8 cellular contexts compared by ENCODE assay signal in the genomic region with DNA sequence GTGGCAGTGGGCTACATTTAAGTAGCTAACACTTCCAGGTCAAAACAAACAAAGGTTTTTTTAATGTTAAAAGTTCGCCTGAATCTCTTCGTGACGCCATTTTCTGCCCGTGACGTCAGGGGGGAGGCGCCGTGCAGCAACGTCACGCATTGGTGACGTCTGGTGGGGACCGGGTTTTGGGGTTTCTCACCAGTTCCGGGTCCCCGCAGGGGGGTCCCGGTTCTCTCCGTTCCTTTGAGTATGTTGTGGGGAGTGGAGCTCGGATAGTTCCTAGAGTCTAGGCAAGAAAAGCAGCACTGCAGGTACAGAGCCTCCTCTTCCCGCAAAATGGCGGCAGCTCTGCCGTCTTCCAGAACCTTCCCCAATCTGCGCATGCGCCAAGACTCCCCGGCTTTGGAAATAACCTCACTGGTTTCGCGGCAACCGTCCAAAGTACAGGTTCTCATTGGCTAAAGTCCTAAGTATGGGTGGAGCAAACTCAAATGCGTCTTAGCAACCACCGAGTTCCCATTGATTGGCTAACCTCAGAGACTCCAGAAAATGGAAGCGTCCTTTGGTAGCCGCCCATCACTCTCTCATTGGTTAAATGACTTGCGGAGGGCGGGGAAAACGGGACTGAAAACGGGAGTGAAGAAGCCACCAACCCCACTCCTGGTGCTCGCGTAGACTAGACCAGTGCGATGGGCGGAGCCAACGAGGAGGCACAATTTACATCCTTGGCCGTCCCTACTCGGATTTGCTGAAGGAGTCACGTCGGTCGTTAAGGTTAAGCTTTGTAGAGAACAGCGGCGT. TPM values are rescaled to one million over a fixed set of nuclear protein-coding genes. Genes with fewer than 3 reads are reported as not detected.
DNase-seq lines count a peak whose midpoint lies in the region; ATAC-seq and TF ChIP-seq lines count a peak whose summit lies in the region.

A gene (minus strand): TSS at position 341 of the 792 bp plus-strand sequence.

- CTCF ChIA-PET in activated CD4-positive, alpha-beta memory T cell treated with anti-CD3 and anti-CD28 coated beads for 36 hours (lab: Charles Lee) = interaction anchor here (0.8 to 5.4 kb wide), 14 partner anchors 10 to 349 kb away, joined by 3 to 45 read pairs (median 5); a partner anchor contains a TSS

- H3K36me3 Mint-ChIP-seq in CD14-positive monocyte = peaks cover 36 to 44% of the 10 kb centered on the region in 2 donors
- peaks cover 52% of the 10 kb centered on the region for H3K36me3 Mint-ChIP-seq in activated CD4-positive, alpha-beta memory T cell treated with anti-CD3 and anti-CD28 coated beads for 36 hours

- H3K27ac Mint-ChIP-seq in CD14-positive monocyte = peak within 1 kb of the TSS; percentile 100
- H3K27ac Mint-ChIP-seq in activated CD4-positive, alpha-beta memory T cell treated with anti-CD3 and anti-CD28 coated beads for 36 hours = peak within 1 kb of the TSS; percentile 99

- H3K4me1 Mint-ChIP-seq in CD14-positive monocyte = peaks cover 49% of the 10 kb centered on the region
- peaks cover 35% of the 10 kb centered on the region for H3K4me1 Mint-ChIP-seq in activated CD4-positive, alpha-beta memory T cell treated with anti-CD3 and anti-CD28 coated beads for 36 hours (ENCODE audit: low read depth)

- DNase-seq in CD14-positive monocyte (ENCODE audit: low spot score) (peak; percentile 100), NCI-H82 treated with DMSO at 0.1 percent for 48 hours (lab: John Stamatoyannopoulos, UW; ENCODE audit: unreplicated experiment) (peak; percentile 99), dorsolateral prefrontal cortex (peak; percentile 91 to 99 (median 97))
- peak; percentile 100 for DNase-seq in activated CD4-positive, alpha-beta memory T cell treated with anti-CD3 and anti-CD28 coated beads for 36 hours
- peak; percentile 100 for DNase-seq in stimulated activated CD4-positive, alpha-beta T cell treated with anti-CD3 and anti-CD28 coated beads, Interleukin-4, amount 100 ng/mL, for 24 hours

- peak in 1 of 2 donors; percentile 10 for TF ChIP-seq RAD21 in liver (IDR thresholded peaks at IDR 0.05)

- H3K4me3 ChIP-seq in dorsolateral prefrontal cortex (peak within 1 kb of the TSS; percentile 60 to 100 (median 90)), liver (ENCODE audit: low read depth in 1 of 3, low read length in 3 of 3) (peak within 1 kb of the TSS; percentile 54 to 98 (median 90))

- H3K36me3 ChIP-seq in liver (ENCODE audit: control insufficient read depth in 4 of 4, insufficient read depth in 3 of 4, low read depth in 1 of 4, low read length in 3 of 4) = peaks cover 7 to 31% (median 20%) of the 10 kb centered on the region in 4 donors

- intact Hi-C loops in CD14-positive monocyte (cut with micrococcal nuclease) (loop anchor here in 1 of 2 donors (1.0 to 5.0 kb wide), 2 partner anchors 10 to 47 kb away; a partner anchor contains a TSS), dorsolateral prefrontal cortex (cut with DNase I) (loop anchor here (1.0 to 5.0 kb wide), 2 partner anchors 10 to 47 kb away; a partner anchor contains a TSS)
- intact Hi-C loops in activated CD4-positive, alpha-beta memory T cell treated with anti-CD3 and anti-CD28 coated beads for 36 hours (cut with micrococcal nuclease) = loop anchor here (1.0 to 5.0 kb wide), 7 partner anchors 10 to 362 kb away; a partner anchor contains a TSS

- H3K9me3 Mint-ChIP-seq in CD14-positive monocyte = peaks cover 0 to 2% (median 0%) of the 10 kb centered on the region in 7 donors
- H3K9me3 Mint-ChIP-seq in activated CD4-positive, alpha-beta memory T cell treated with anti-CD3 and anti-CD28 coated beads for 36 hours = no peaks in the 10 kb centered on the region

- POLR2A ChIA-PET in activated CD4-positive, alpha-beta memory T cell treated with anti-CD3 and anti-CD28 coated beads for 36 hours (lab: Charles Lee) = interaction anchor here (0.6 to 3.8 kb wide), 21 partner anchors 10 to 1493 kb away, joined by 3 to 47 read pairs (median 3); a partner anchor contains a TSS

- no peaks in the 10 kb centered on the region for H3K9me3 ChIP-seq in liver (ENCODE audit: control insufficient read depth in 4 of 4, low read length in 3 of 4)

- peak within 1 kb of the TSS; percentile 100 for H3K9ac ChIP-seq in liver (ENCODE audit: low read depth in 1 of 2, low read length in 2 of 2)

- H3K27me3 ChIP-seq in dorsolateral prefrontal cortex (no peaks in the 10 kb centered on the region), liver (ENCODE audit: control insufficient read depth in 4 of 4, insufficient read depth in 4 of 4, low read length in 3 of 4) (no peaks in the 10 kb centered on the region)

- peaks cover 10 to 33% (median 21%) of the 10 kb centered on the region in 4 donors for H3K4me1 ChIP-seq in liver (ENCODE audit: control insufficient read depth in 4 of 4, insufficient read depth in 4 of 4, low read length in 3 of 4)

- peak within 1 kb of the TSS; percentile 87 to 95 for H3K4me3 Mint-ChIP-seq in CD14-positive monocyte
- peak within 1 kb of the TSS; percentile 84 for H3K4me3 Mint-ChIP-seq in activated CD4-positive, alpha-beta memory T cell treated with anti-CD3 and anti-CD28 coated beads for 36 hours

- peak within 1 kb of the TSS; percentile 93 to 100 (median 99) for H3K27ac ChIP-seq in dorsolateral prefrontal cortex
- H3K27ac ChIP-seq in liver (ENCODE audit: low read depth in 1 of 2, low read length in 2 of 2) = peak within 1 kb of the TSS; percentile 100

- ATAC-seq in GM19438 (IDR thresholded peaks at IDR 0.05; ENCODE audit: low read depth, unreplicated experiment) = peak; percentile 93
- ATAC-seq in HG03575 (IDR thresholded peaks at IDR 0.05; ENCODE audit: extremely low read depth, insufficient number of reproducible peaks, low FRiP score, unreplicated experiment) = peak; percentile 74

- peaks cover 0 to 3% (median 0%) of the 10 kb centered on the region in 3 donors for H3K27me3 Mint-ChIP-seq in CD14-positive monocyte (ENCODE audit: low read depth in 3 of 3)
- H3K27me3 Mint-ChIP-seq in activated CD4-positive, alpha-beta memory T cell treated with anti-CD3 and anti-CD28 coated beads for 36 hours = no peaks in the 10 kb centered on the region

- no peak for TF ChIP-seq CTCF in CD14-positive monocyte (IDR thresholded peaks at IDR 0.05)
- TF ChIP-seq CTCF in dorsolateral prefrontal cortex (IDR thresholded peaks at IDR 0.05 in 54 of 56, conservative IDR thresholded peaks at IDR 0.05 in 2 of 56; ENCODE audit: low read depth in 1 of 56, partially characterized antibody in 56 of 56) = peak in 25 of 56 donors; percentile 9 to 52 (median 23)
- no peak for TF ChIP-seq CTCF in liver (IDR thresholded peaks at IDR 0.05; ENCODE audit: low read depth, low read length, missing input control)

- under 1% methylated on average over 45 of the region's 45 CpGs for WGBS in liver

TF ChIP-seq in liver, 16 proteins besides CTCF, POLR2A, EP300 and RAD21 (continues in another document):
- TF ChIP-seq, protein P1, sequence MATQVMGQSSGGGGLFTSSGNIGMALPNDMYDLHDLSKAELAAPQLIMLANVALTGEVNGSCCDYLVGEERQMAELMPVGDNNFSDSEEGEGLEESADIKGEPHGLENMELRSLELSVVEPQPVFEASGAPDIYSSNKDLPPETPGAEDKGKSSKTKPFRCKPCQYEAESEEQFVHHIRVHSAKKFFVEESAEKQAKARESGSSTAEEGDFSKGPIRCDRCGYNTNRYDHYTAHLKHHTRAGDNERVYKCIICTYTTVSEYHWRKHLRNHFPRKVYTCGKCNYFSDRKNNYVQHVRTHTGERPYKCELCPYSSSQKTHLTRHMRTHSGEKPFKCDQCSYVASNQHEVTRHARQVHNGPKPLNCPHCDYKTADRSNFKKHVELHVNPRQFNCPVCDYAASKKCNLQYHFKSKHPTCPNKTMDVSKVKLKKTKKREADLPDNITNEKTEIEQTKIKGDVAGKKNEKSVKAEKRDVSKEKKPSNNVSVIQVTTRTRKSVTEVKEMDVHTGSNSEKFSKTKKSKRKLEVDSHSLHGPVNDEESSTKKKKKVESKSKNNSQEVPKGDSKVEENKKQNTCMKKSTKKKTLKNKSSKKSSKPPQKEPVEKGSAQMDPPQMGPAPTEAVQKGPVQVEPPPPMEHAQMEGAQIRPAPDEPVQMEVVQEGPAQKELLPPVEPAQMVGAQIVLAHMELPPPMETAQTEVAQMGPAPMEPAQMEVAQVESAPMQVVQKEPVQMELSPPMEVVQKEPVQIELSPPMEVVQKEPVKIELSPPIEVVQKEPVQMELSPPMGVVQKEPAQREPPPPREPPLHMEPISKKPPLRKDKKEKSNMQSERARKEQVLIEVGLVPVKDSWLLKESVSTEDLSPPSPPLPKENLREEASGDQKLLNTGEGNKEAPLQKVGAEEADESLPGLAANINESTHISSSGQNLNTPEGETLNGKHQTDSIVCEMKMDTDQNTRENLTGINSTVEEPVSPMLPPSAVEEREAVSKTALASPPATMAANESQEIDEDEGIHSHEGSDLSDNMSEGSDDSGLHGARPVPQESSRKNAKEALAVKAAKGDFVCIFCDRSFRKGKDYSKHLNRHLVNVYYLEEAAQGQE (IDR thresholded peaks at IDR 0.05) = peak; percentile 79
- no peak for TF ChIP-seq TAF1 (conservative IDR thresholded peaks at IDR 0.05)
- TF ChIP-seq JUND (IDR thresholded peaks at IDR 0.05) = peak in 1 of 2 donors; percentile 75
- TF ChIP-seq HNF4A (conservative IDR thresholded peaks at IDR 0.05) = peak; percentile 93 to 95
- peak; percentile 92 for TF ChIP-seq SP1 (IDR thresholded peaks at IDR 0.05)
- TF ChIP-seq FOXA2 (IDR thresholded peaks at IDR 0.05) = no peak
- TF ChIP-seq YY1 (IDR thresholded peaks at IDR 0.05) = peak; percentile 100
- TF ChIP-seq RXRA (IDR thresholded peaks at IDR 0.05) = peak; percentile 62 to 65
- TF ChIP-seq HNF4G (IDR thresholded peaks at IDR 0.05) = peak; percentile 87
- TF ChIP-seq, protein P2, sequence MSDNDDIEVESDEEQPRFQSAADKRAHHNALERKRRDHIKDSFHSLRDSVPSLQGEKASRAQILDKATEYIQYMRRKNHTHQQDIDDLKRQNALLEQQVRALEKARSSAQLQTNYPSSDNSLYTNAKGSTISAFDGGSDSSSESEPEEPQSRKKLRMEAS (IDR thresholded peaks at IDR 0.05) = no peak
- TF ChIP-seq FOXA1 (IDR thresholded peaks at IDR 0.05) = peak; percentile 47
- peak; percentile 26 to 53 for TF ChIP-seq EGR1 (IDR thresholded peaks at IDR 0.05; ENCODE audit: low read depth in 2 of 2)
- TF ChIP-seq, protein P3, sequence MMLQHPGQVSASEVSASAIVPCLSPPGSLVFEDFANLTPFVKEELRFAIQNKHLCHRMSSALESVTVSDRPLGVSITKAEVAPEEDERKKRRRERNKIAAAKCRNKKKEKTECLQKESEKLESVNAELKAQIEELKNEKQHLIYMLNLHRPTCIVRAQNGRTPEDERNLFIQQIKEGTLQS (IDR thresholded peaks at IDR 0.05) = peak; percentile 53
- TF ChIP-seq GABPA (IDR thresholded peaks at IDR 0.05 in 1 of 2, conservative IDR thresholded peaks at IDR 0.05 in 1 of 2) = no peak
- TF ChIP-seq NR2F2 (IDR thresholded peaks at IDR 0.05) = no peak

RNA-seq across cellular contexts. Expression of the gene that starts here (rescaled TPM):
- polyA plus RNA-seq in CD14-positive monocyte = 10 to 100 TPM; 85.7 to 89.7 TPM
- total RNA-seq in activated CD4-positive, alpha-beta memory T cell treated with anti-CD3 and anti-CD28 coated beads for 36 hours = 10 to 100 TPM; 55.0 to 56.0 TPM
- total RNA-seq in dorsolateral prefrontal cortex = 10 to 100 TPM; 54.8 to 96.7 (median 72.6) TPM
- 100 to 1,000 TPM in 1 of 2 donors, 10 to 100 TPM in 1; 36.7 to 242 TPM for total RNA-seq in liver
- 10 to 100 TPM; 22.3 to 26.0 TPM for polyA plus RNA-seq in liver

Comparison
In these comparisons a context has a peak if more than half of its experiments do, and no peak if none do; other contexts are left out.
1. Peak in every context shown above with its lines: DNase-seq, ATAC-seq, H3K4me3 ChIP-seq and H3K27ac ChIP-seq.